1 cellular context compared by ENCODE assay signal in the genomic region with DNA sequence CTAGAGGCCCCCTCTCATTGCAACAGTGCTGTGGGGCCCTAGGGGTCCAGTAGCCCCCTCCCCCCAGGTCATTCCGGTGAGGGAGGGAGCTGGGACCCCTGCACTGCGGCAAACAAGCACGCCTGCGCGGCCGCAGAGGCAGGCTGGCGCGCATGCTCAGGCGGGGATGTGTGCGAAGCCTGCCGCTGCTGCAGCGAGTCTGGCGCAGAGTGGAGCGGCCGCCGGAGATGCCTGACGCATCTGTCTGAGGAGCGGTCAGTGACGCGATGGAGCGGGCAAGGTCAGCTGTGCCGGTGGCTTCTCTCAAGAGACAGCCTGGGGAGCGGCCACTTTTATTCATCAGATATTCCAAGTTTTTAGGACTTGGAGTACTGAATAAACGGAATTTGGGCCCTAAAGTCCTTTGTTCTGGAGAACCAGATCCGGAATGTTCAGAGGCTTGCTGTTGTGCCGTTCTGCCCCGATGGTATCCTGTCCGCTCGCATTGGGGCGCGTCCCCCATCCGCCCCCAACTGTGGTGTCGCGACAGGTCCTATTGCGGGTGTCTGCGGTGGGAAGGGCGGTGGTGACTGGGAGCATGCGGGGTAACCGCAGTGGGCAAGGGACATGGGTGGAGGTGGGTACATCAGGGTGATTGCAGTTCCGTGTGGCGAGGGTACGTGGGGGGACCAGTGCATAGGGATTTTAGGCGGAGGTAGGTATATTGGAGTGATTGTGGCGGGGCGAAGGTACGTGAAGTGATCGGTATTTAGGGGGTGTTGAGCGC.
TF ChIP-seq lines count a peak whose summit lies in the region.

A gene (plus strand): TSS at position 205 of the 766 bp plus-strand sequence. CDS start 19,467 bp downstream, outside the sequence.
A gene with protein sequence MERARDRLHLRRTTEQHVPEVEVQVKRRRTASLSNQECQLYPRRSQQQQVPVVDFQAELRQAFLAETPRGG (plus strand): TSS at position 205 of the 766 bp plus-strand sequence. CDS start 62 bp downstream, at position 267.

TF ChIP-seq in GM12878, 131 proteins besides CTCF, POLR2A, EP300 and RAD21 (continued from another document and continues in another):
- TF ChIP-seq, protein P1, sequence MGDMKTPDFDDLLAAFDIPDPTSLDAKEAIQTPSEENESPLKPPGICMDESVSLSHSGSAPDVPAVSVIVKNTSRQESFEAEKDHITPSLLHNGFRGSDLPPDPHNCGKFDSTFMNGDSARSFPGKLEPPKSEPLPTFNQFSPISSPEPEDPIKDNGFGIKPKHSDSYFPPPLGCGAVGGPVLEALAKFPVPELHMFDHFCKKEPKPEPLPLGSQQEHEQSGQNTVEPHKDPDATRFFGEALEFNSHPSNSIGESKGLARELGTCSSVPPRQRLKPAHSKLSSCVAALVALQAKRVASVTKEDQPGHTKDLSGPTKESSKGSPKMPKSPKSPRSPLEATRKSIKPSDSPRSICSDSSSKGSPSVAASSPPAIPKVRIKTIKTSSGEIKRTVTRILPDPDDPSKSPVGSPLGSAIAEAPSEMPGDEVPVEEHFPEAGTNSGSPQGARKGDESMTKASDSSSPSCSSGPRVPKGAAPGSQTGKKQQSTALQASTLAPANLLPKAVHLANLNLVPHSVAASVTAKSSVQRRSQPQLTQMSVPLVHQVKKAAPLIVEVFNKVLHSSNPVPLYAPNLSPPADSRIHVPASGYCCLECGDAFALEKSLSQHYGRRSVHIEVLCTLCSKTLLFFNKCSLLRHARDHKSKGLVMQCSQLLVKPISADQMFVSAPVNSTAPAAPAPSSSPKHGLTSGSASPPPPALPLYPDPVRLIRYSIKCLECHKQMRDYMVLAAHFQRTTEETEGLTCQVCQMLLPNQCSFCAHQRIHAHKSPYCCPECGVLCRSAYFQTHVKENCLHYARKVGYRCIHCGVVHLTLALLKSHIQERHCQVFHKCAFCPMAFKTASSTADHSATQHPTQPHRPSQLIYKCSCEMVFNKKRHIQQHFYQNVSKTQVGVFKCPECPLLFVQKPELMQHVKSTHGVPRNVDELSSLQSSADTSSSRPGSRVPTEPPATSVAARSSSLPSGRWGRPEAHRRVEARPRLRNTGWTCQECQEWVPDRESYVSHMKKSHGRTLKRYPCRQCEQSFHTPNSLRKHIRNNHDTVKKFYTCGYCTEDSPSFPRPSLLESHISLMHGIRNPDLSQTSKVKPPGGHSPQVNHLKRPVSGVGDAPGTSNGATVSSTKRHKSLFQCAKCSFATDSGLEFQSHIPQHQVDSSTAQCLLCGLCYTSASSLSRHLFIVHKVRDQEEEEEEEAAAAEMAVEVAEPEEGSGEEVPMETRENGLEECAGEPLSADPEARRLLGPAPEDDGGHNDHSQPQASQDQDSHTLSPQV (IDR thresholded peaks at IDR 0.05), result no peak
- TF ChIP-seq CBFB (IDR thresholded peaks at IDR 0.05; ENCODE audit: low read depth), result no peak
- no peak for TF ChIP-seq SMC3 (IDR thresholded peaks at IDR 0.05; ENCODE audit: borderline replicate concordance, low read length)
- TF ChIP-seq SMAD1 (IDR thresholded peaks at IDR 0.05; ENCODE audit: low read depth, partially characterized antibody), result no peak
- TF ChIP-seq, protein P2, sequence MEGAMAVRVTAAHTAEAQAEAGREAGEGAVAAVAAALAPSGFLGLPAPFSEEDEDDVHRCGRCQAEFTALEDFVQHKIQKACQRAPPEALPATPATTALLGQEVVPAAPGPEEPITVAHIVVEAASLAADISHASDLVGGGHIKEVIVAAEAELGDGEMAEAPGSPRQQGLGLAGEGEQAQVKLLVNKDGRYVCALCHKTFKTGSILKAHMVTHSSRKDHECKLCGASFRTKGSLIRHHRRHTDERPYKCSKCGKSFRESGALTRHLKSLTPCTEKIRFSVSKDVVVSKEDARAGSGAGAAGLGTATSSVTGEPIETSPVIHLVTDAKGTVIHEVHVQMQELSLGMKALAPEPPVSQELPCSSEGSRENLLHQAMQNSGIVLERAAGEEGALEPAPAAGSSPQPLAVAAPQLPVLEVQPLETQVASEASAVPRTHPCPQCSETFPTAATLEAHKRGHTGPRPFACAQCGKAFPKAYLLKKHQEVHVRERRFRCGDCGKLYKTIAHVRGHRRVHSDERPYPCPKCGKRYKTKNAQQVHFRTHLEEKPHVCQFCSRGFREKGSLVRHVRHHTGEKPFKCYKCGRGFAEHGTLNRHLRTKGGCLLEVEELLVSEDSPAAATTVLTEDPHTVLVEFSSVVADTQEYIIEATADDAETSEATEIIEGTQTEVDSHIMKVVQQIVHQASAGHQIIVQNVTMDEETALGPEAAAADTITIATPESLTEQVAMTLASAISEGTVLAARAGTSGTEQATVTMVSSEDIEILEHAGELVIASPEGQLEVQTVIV (IDR thresholded peaks at IDR 0.05; ENCODE audit: borderline replicate concordance, partially characterized antibody), result no peak
- TF ChIP-seq MEF2A (IDR thresholded peaks at IDR 0.05; ENCODE audit: insufficient read depth, low read depth, low read length), result no peak
- TF ChIP-seq TCF12 (IDR thresholded peaks at IDR 0.05; ENCODE audit: low read depth, low read length), result no peak
- TF ChIP-seq TBL1XR1 (IDR thresholded peaks at IDR 0.05; ENCODE audit: low read depth, low read length), result no peak
- TF ChIP-seq FOXM1 (IDR thresholded peaks at IDR 0.05; ENCODE audit: low read depth, low read length), result no peak
- TF ChIP-seq MXI1 (IDR thresholded peaks at IDR 0.05; ENCODE audit: low read depth, low read length), result no peak
- TF ChIP-seq, protein P3, sequence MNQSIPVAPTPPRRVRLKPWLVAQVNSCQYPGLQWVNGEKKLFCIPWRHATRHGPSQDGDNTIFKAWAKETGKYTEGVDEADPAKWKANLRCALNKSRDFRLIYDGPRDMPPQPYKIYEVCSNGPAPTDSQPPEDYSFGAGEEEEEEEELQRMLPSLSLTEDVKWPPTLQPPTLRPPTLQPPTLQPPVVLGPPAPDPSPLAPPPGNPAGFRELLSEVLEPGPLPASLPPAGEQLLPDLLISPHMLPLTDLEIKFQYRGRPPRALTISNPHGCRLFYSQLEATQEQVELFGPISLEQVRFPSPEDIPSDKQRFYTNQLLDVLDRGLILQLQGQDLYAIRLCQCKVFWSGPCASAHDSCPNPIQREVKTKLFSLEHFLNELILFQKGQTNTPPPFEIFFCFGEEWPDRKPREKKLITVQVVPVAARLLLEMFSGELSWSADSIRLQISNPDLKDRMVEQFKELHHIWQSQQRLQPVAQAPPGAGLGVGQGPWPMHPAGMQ (IDR thresholded peaks at IDR 0.05; ENCODE audit: borderline replicate concordance), result no peak
- TF ChIP-seq IKZF1 (conservative IDR thresholded peaks at IDR 0.05), result peak; percentile 75
- no peak for TF ChIP-seq RELA (IDR thresholded peaks at IDR 0.05; ENCODE audit: borderline replicate concordance, partially characterized antibody)
- no peak for TF ChIP-seq KLF5 (IDR thresholded peaks at IDR 0.05; ENCODE audit: partially characterized antibody)
- no peak for TF ChIP-seq RFX5 (IDR thresholded peaks at IDR 0.05; ENCODE audit: low read depth, low read length)
- TF ChIP-seq, protein P4, sequence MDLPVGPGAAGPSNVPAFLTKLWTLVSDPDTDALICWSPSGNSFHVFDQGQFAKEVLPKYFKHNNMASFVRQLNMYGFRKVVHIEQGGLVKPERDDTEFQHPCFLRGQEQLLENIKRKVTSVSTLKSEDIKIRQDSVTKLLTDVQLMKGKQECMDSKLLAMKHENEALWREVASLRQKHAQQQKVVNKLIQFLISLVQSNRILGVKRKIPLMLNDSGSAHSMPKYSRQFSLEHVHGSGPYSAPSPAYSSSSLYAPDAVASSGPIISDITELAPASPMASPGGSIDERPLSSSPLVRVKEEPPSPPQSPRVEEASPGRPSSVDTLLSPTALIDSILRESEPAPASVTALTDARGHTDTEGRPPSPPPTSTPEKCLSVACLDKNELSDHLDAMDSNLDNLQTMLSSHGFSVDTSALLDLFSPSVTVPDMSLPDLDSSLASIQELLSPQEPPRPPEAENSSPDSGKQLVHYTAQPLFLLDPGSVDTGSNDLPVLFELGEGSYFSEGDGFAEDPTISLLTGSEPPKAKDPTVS (IDR thresholded peaks at IDR 0.05; ENCODE audit: low read depth, low read length), result no peak
- no peak for TF ChIP-seq ZNF24 (IDR thresholded peaks at IDR 0.05)
- no peak for TF ChIP-seq STAT1 (conservative IDR thresholded peaks at IDR 0.05)
- no peak for TF ChIP-seq KAT2A (conservative IDR thresholded peaks at IDR 0.05; ENCODE audit: control insufficient read depth, low read depth, low read length)
- TF ChIP-seq, protein P5, sequence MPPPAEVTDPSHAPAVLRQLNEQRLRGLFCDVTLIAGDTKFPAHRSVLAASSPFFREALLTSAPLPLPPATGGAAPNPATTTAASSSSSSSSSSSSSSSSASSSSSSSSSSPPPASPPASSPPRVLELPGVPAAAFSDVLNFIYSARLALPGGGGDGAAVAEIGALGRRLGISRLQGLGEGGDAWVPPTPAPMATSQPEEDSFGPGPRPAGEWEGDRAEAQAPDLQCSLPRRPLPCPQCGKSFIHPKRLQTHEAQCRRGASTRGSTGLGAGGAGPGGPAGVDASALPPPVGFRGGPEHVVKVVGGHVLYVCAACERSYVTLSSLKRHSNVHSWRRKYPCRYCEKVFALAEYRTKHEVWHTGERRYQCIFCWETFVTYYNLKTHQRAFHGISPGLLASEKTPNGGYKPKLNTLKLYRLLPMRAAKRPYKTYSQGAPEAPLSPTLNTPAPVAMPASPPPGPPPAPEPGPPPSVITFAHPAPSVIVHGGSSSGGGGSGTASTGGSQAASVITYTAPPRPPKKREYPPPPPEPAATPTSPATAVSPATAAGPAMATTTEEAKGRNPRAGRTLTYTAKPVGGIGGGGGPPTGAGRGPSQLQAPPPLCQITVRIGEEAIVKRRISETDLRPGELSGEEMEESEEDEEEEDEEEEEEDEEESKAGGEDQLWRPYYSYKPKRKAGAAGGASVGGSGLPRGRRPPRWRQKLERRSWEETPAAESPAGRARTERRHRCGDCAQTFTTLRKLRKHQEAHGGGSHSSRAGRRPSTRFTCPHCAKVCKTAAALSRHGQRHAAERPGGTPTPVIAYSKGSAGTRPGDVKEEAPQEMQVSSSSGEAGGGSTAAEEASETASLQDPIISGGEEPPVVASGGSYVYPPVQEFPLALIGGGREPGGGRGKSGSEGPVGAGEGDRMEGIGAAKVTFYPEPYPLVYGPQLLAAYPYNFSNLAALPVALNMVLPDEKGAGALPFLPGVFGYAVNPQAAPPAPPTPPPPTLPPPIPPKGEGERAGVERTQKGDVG (CRISPR knock-in tag; IDR thresholded peaks at IDR 0.05), result no peak
- no peak for TF ChIP-seq KDM1A (IDR thresholded peaks at IDR 0.05; ENCODE audit: borderline replicate concordance)
- TF ChIP-seq ZSCAN29 (IDR thresholded peaks at IDR 0.05), result no peak
- no peak for TF ChIP-seq SUZ12 (IDR thresholded peaks at IDR 0.05; ENCODE audit: unreplicated experiment)
- TF ChIP-seq RB1 (IDR thresholded peaks at IDR 0.05; ENCODE audit: borderline replicate concordance), result no peak
- no peak for TF ChIP-seq YBX1 (IDR thresholded peaks at IDR 0.05)
- TF ChIP-seq CHD4 (IDR thresholded peaks at IDR 0.05), result no peak
- TF ChIP-seq, protein P6, sequence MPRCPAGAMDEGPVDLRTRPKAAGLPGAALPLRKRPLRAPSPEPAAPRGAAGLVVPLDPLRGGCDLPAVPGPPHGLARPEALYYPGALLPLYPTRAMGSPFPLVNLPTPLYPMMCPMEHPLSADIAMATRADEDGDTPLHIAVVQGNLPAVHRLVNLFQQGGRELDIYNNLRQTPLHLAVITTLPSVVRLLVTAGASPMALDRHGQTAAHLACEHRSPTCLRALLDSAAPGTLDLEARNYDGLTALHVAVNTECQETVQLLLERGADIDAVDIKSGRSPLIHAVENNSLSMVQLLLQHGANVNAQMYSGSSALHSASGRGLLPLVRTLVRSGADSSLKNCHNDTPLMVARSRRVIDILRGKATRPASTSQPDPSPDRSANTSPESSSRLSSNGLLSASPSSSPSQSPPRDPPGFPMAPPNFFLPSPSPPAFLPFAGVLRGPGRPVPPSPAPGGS (IDR thresholded peaks at IDR 0.05; ENCODE audit: borderline replicate concordance, insufficient read depth, low read depth, low read length, poor library complexity, severe bottlenecking), result no peak
- TF ChIP-seq, protein P7, sequence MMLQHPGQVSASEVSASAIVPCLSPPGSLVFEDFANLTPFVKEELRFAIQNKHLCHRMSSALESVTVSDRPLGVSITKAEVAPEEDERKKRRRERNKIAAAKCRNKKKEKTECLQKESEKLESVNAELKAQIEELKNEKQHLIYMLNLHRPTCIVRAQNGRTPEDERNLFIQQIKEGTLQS (IDR thresholded peaks at IDR 0.05; ENCODE audit: borderline replicate concordance, extremely low read depth, low read depth, low read length), result no peak
- no peak for TF ChIP-seq SUPT20H (IDR thresholded peaks at IDR 0.05; ENCODE audit: borderline replicate concordance, control insufficient read depth, low read depth, low read length)
- TF ChIP-seq CBX3 (IDR thresholded peaks at IDR 0.05; ENCODE audit: borderline replicate concordance, low read depth), result no peak
- no peak for TF ChIP-seq EZH2 (IDR thresholded peaks at IDR 0.05; ENCODE audit: borderline replicate concordance, control insufficient read depth, low read depth, low read length)
- TF ChIP-seq HDAC2 (IDR thresholded peaks at IDR 0.05), result no peak
- TF ChIP-seq, protein P8, sequence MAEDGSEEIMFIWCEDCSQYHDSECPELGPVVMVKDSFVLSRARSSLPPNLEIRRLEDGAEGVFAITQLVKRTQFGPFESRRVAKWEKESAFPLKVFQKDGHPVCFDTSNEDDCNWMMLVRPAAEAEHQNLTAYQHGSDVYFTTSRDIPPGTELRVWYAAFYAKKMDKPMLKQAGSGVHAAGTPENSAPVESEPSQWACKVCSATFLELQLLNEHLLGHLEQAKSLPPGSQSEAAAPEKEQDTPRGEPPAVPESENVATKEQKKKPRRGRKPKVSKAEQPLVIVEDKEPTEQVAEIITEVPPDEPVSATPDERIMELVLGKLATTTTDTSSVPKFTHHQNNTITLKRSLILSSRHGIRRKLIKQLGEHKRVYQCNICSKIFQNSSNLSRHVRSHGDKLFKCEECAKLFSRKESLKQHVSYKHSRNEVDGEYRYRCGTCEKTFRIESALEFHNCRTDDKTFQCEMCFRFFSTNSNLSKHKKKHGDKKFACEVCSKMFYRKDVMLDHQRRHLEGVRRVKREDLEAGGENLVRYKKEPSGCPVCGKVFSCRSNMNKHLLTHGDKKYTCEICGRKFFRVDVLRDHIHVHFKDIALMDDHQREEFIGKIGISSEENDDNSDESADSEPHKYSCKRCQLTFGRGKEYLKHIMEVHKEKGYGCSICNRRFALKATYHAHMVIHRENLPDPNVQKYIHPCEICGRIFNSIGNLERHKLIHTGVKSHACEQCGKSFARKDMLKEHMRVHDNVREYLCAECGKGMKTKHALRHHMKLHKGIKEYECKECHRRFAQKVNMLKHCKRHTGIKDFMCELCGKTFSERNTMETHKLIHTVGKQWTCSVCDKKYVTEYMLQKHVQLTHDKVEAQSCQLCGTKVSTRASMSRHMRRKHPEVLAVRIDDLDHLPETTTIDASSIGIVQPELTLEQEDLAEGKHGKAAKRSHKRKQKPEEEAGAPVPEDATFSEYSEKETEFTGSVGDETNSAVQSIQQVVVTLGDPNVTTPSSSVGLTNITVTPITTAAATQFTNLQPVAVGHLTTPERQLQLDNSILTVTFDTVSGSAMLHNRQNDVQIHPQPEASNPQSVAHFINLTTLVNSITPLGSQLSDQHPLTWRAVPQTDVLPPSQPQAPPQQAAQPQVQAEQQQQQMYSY (CRISPR knock-in tag; IDR thresholded peaks at IDR 0.05), result no peak
- 0 out of 4 replicates have a peak, but pooled peaks of 1 of the 2 experiments have one; percentile 10 for TF ChIP-seq IKZF2 (IDR thresholded peaks at IDR 0.05)
